Comparison of ENCODE assay signal across 7 cellular contexts in the genomic region with DNA sequence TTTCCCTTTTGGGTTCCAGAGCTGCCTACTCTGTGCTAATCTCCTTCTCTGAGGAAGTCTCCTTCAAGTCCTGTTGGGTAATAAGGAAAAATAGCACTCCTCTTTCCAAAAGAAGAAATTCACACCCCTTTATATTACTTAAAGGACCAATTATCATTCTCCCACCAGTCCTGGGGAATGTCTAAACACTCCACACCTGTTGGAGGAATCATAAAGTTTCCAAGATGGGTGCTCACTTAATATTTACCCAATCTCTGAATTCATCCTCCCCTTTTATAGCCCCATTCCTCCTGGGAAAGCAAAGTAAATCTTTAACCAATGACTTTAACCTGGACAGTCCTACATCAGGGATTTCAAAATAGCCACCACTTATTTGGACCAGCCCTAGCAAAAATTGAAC.
"Had no signal": no experiment of that assay in that cellular context is flagged by ENCODE, and none has a peak within 500 bp of the region (broad histone marks: within the 10 kb centered on the region; RNA-seq: fewer than 3 reads in every experiment).

No MANE protein-coding gene starts in this region.

- H3K4me1 ChIP-seq: HAP-1 had no signal

- H3K9me3 ChIP-seq: HAP-1 had no signal

- DNase-seq: H7, HFFc6 had no signal

- H3K36me3 ChIP-seq: HAP-1 had no signal

- H2AFZ ChIP-seq: GM23338 had no signal

- H3K4me3 ChIP-seq: GM23338, HAP-1 had no signal

- H3K4me2 ChIP-seq: GM23338 had no signal

- FAIRE-seq: H1, HepG2 had no signal

- H3K27ac ChIP-seq: HL-60 had no signal
